26 cellular contexts compared by ENCODE assay signal in genomic region chr12:132094269-132094891, GRCh38. TPM values are rescaled to one million over a fixed set of nuclear protein-coding genes. Genes with fewer than 3 reads are reported as not detected.
DNase-seq lines count a peak whose midpoint lies in the region; ATAC-seq and TF ChIP-seq lines count a peak whose summit lies in the region.
"Had no signal": no experiment of that assay in that cellular context is flagged by ENCODE, and none has a peak within 500 bp of the region (broad histone marks: within the 10 kb centered on the region; RNA-seq: fewer than 3 reads in every experiment).

No MANE protein-coding gene starts in this region.

- peaks cover 55% of the 10 kb centered on the region for H3K36me3 Mint-ChIP-seq in Calu3 (ENCODE audit: insufficient read depth, unreplicated experiment)
- peaks cover 47% of the 10 kb centered on the region for H3K36me3 Mint-ChIP-seq in activated naive CD8-positive, alpha-beta T cell treated with anti-CD3 and anti-CD28 coated beads, Interleukin-2, amount 10 ng/mL, durations not matched to agents 7 days and 5 days

- H3K4me3 ChIP-seq in left lung, result no peak overlapping the region
- no peak overlapping the region for H3K4me3 ChIP-seq in right atrium auricular region
- H3K4me3 ChIP-seq: esophagus muscularis mucosa, lung, skin epidermis, suprapubic skin had no signal

- no peak overlapping the region for H3K4me3 Mint-ChIP-seq in Calu3 (ENCODE audit: low read depth, unreplicated experiment)
- no peak overlapping the region for H3K4me3 Mint-ChIP-seq in activated naive CD8-positive, alpha-beta T cell treated with anti-CD3 and anti-CD28 coated beads, Interleukin-2, amount 10 ng/mL, durations not matched to agents 7 days and 5 days
- H3K4me3 Mint-ChIP-seq: activated B cell treated with CpG ODN at 0.5 μM for 24 hours; activated naive CD4-positive, alpha-beta T cell treated with anti-CD3 and anti-CD28 coated beads, Interleukin-2, amount 50 U/mL, for 24 hours; nephron had no signal

- peaks cover 5% of the 10 kb centered on the region for H3K9me3 Mint-ChIP-seq in Calu3 (ENCODE audit: low read depth, unreplicated experiment)
- H3K9me3 Mint-ChIP-seq in activated naive CD8-positive, alpha-beta T cell treated with anti-CD3 and anti-CD28 coated beads, Interleukin-2, amount 10 ng/mL, durations not matched to agents 7 days and 5 days, result peaks cover 10% of the 10 kb centered on the region
- H3K9me3 Mint-ChIP-seq: IgD-negative memory B cell had no signal

- H3K27ac Mint-ChIP-seq in Calu3 (ENCODE audit: unreplicated experiment), result peak overlapping the region; percentile 15
- H3K27ac Mint-ChIP-seq in activated naive CD8-positive, alpha-beta T cell treated with anti-CD3 and anti-CD28 coated beads, Interleukin-2, amount 10 ng/mL, durations not matched to agents 7 days and 5 days, result peak overlapping the region; percentile 95
- H3K27ac Mint-ChIP-seq: activated B cell treated with CpG ODN at 0.5 μM for 24 hours, nephron had no signal

- peaks cover 9% of the 10 kb centered on the region for H3K4me1 Mint-ChIP-seq in Calu3 (ENCODE audit: low read depth, unreplicated experiment)
- peaks cover 20% of the 10 kb centered on the region for H3K4me1 Mint-ChIP-seq in activated naive CD8-positive, alpha-beta T cell treated with anti-CD3 and anti-CD28 coated beads, Interleukin-2, amount 10 ng/mL, durations not matched to agents 7 days and 5 days
- H3K4me1 Mint-ChIP-seq: nephron had no signal

- DNase-seq in NCI-H82 (lab: John Stamatoyannopoulos, UW) (peak; percentile 14), NCI-H82 treated with DMSO at 0.1 percent for 48 hours (lab: John Stamatoyannopoulos, UW; ENCODE audit: unreplicated experiment) (no peak), Calu3 (no peak), left lobe of liver (ENCODE audit: low spot score) (peak; percentile 33), left lung (no peak), cerebellar nuclear complex (lab: John Stamatoyannopoulos, UW) (no peak), right atrium auricular region (ENCODE audit: low spot score) (no peak)
- DNase-seq in activated naive CD8-positive, alpha-beta T cell treated with anti-CD3 and anti-CD28 coated beads, Interleukin-2, amount 10 ng/mL, durations not matched to agents 7 days and 5 days, result no peak
- DNase-seq: activated B cell treated with CpG ODN at 0.5 μM for 24 hours; foreskin melanocyte; GOT3; kidney glomerular epithelial cell; NCI-H1092; NCI-H1694; NCI-H446; NCI-H748 treated with DMSO at 0.1 percent for 48 hours; stimulated activated naive CD4-positive, alpha-beta T cell treated with Interleukin-2 at 50 U/mL for 16 hours had no signal

- H3K9me3 ChIP-seq in left lung (no peaks in the 10 kb centered on the region), right atrium auricular region (no peaks in the 10 kb centered on the region)
- H3K9me3 ChIP-seq: esophagus muscularis mucosa, suprapubic skin had no signal

- TF ChIP-seq CTCF in Calu3 (IDR thresholded peaks at IDR 0.05; ENCODE audit: unreplicated experiment), result no peak
- no peak for TF ChIP-seq CTCF in left lung (IDR thresholded peaks at IDR 0.05)
- no peak for TF ChIP-seq CTCF in right atrium auricular region (IDR thresholded peaks at IDR 0.05)

- H3K27ac ChIP-seq in left lung (no peak overlapping the region), right atrium auricular region (no peak overlapping the region)
- H3K27ac ChIP-seq: 22Rv1, C4-2B, esophagus muscularis mucosa, skin epidermis, suprapubic skin had no signal

- BruUV-seq in Calu3 (replicated peaks; lab: Mats Ljungman, UMichigan), result no TSS peak

- no peaks in the 10 kb centered on the region for H3K27me3 Mint-ChIP-seq in Calu3 (ENCODE audit: unreplicated experiment)
- H3K27me3 Mint-ChIP-seq in activated naive CD8-positive, alpha-beta T cell treated with anti-CD3 and anti-CD28 coated beads, Interleukin-2, amount 10 ng/mL, durations not matched to agents 7 days and 5 days, result no peaks in the 10 kb centered on the region
- H3K27me3 Mint-ChIP-seq: activated B cell treated with CpG ODN at 0.5 μM for 24 hours; activated naive CD4-positive, alpha-beta T cell treated with anti-CD3 and anti-CD28 coated beads, Interleukin-2, amount 50 U/mL, for 24 hours; IgD-negative memory B cell had no signal

- no peak for ATAC-seq in activated naive CD8-positive, alpha-beta T cell treated with anti-CD3 and anti-CD28 coated beads, Interleukin-2, amount 10 ng/mL, durations not matched to agents 7 days and 5 days (ENCODE audit: low read depth)
- ATAC-seq in left lobe of liver (no peak), left lung (no peak)

- POLR2A ChIA-PET in activated naive CD8-positive, alpha-beta T cell treated with anti-CD3 and anti-CD28 coated beads, Interleukin-2, amount 10 ng/mL, durations not matched to agents 7 days and 5 days (lab: Charles Lee), result no interaction called here

- H3K36me3 ChIP-seq in left lung (peaks cover 0 to 16% of the 10 kb centered on the region in 2 donors), right atrium auricular region (peaks cover 14% of the 10 kb centered on the region)

- H3K4me1 ChIP-seq in left lung (no peaks in the 10 kb centered on the region), right atrium auricular region (no peaks in the 10 kb centered on the region)
- H3K4me1 ChIP-seq: esophagus muscularis mucosa, suprapubic skin had no signal

- H3K27me3 ChIP-seq in left lung (no peaks in the 10 kb centered on the region), right atrium auricular region (no peaks in the 10 kb centered on the region)
- H3K27me3 ChIP-seq: esophagus muscularis mucosa, suprapubic skin had no signal

- intact Hi-C loops in Calu3 (cut with micrococcal nuclease; ENCODE audit: unreplicated experiment), result no loop called here
- intact Hi-C loops in left lung (cut with DNase I), result no loop called here

- CTCF ChIA-PET in Calu3 (lab: Charles Lee), result interaction anchor here (0.6 kb wide), 1 partner anchor 18 kb away, joined by 5 read pairs; no protein-coding TSS in a partner anchor

RNA-seq across cellular contexts. Expression of gene DDX51, which starts 49.7 kb away (rescaled TPM):
- total RNA-seq in Calu3 (2022) (46.3 and 48.0 TPM in 2 replicates), left lobe of liver (9.3 TPM), left lung (10 to 100 TPM; 11.7 to 15.1 TPM), right atrium auricular region (1 to 10 TPM; 6.6 to 8.0 TPM)
- total RNA-seq in activated naive CD8-positive, alpha-beta T cell treated with anti-CD3 and anti-CD28 coated beads, Interleukin-2, amount 10 ng/mL, durations not matched to agents 7 days and 5 days, result 10 to 100 TPM; 31.9 to 33.5 TPM

RNA-seq across cellular contexts. Expression of gene NOC4L, which starts 49.9 kb away (rescaled TPM):
- total RNA-seq in Calu3 (2022) (62.5 and 67.3 TPM in 2 replicates), left lobe of liver (9.9 TPM), left lung (10 to 100 TPM; 11.0 to 19.6 TPM), right atrium auricular region (1 to 10 TPM; 6.9 to 9.9 TPM)
- 10 to 100 TPM; 29.3 to 29.4 TPM for total RNA-seq in activated naive CD8-positive, alpha-beta T cell treated with anti-CD3 and anti-CD28 coated beads, Interleukin-2, amount 10 ng/mL, durations not matched to agents 7 days and 5 days

Comparison
In these comparisons a context has a peak if more than half of its experiments do, and no peak if none do; other contexts are left out.
1. DNase-seq: peak in NCI-H82 (single experiment) and left lobe of liver (single experiment); none in NCI-H82 treated with DMSO at 0.1 percent for 48 hours (single experiment), Calu3 (single experiment), activated naive CD8-positive, alpha-beta T cell treated with anti-CD3 and anti-CD28 coated beads, Interleukin-2, amount 10 ng/mL, durations not matched to agents 7 days and 5 days (single experiment), left lung (0 of 2), cerebellar nuclear complex (0 of 2) and right atrium auricular region (single experiment).